In the genomic region with DNA sequence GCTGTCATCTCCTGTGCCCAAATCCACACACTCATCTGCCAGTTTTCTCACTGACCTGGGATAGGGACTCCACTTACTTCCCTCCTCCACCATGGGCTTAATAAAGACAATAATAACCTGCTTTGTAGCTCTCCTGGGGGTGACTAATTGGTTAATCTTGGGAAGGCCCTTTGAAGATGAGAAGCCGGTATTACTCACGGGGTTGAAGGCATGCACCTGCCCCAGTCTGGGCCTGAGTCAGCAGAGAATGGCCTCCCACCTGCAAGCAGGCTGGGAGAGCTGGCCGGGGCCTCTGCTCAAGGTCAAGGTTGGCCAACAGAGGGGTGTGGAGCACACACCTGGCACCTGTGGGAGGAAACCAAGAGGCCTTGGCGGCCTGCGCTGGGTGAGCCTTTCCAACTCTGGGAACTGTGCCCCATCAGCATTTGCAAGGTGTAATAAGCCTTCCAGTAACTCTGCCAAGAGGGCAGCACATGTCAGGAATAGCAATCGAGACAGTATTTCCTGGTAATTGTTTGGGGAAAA, we compare ENCODE assay signal across 8 cellular contexts. TPM values are rescaled to one million over a fixed set of nuclear protein-coding genes. Genes with fewer than 3 reads are reported as not detected.
DNase-seq lines count a peak whose midpoint lies in the region; ATAC-seq and TF ChIP-seq lines count a peak whose summit lies in the region.

No MANE protein-coding gene starts in this region.

- H3K27ac ChIP-seq in RWPE1 (peak overlapping the region; percentile 83), left lung (peak overlapping the region; percentile 40 to 43), uterus (peak overlapping the region; percentile 39 to 60), neuronal stem cell (replicated peaks; ENCODE audit: low read length) (no peak overlapping the region)

- H3K9me3 ChIP-seq in left lung (no peaks in the 10 kb centered on the region), uterus (no peaks in the 10 kb centered on the region), neuronal stem cell (replicated peaks in 1 of 2; ENCODE audit: control insufficient read depth in 2 of 2, insufficient read depth in 1 of 2, low read depth in 1 of 2, low read length in 2 of 2) (peaks cover 0 to 5% of the 10 kb centered on the region in 2 donors)

- H3K4me1 ChIP-seq in left lung (peaks cover 41 to 97% of the 10 kb centered on the region in 2 donors), uterus (peaks cover 13 to 14% of the 10 kb centered on the region in 2 donors), neuronal stem cell (ENCODE audit: control insufficient read depth in 2 of 2, insufficient read depth in 1 of 2, low read depth in 1 of 2, low read length in 2 of 2) (peaks cover 14 to 19% of the 10 kb centered on the region in 2 donors)

- intact Hi-C loops in left lung (cut with DNase I) = loop anchor here in 1 of 2 donors (5.0 kb wide), 1 partner anchor 357 kb away; no protein-coding TSS in a partner anchor
- intact Hi-C loops in uterus (cut with DNase I; ENCODE audit: low total_unique reads) = loop anchor here (10.0 kb wide), 3 partner anchors 75 to 475 kb away; no protein-coding TSS in a partner anchor

- H3K27me3 ChIP-seq in left lung = no peaks in the 10 kb centered on the region
- H3K27me3 ChIP-seq in uterus = no peaks in the 10 kb centered on the region
- no peaks in the 10 kb centered on the region for H3K27me3 ChIP-seq in neuronal stem cell (ENCODE audit: control insufficient read depth in 3 of 3, insufficient read depth in 3 of 3, low read depth in 1 of 3, low read length in 3 of 3)

- CTCF ChIA-PET in RWPE1 (lab: Yijun Ruan, JAX) = interaction anchor here (1.1 kb wide), 1 partner anchor 593 kb away, joined by 3 read pairs; no protein-coding TSS in a partner anchor

- POLR2A ChIA-PET in RWPE1 (lab: Yijun Ruan, JAX; ENCODE audit: low non-redundant PET) = interaction anchor here (0.6 kb wide), 2 partner anchors 467 to 468 kb away, joined by 3 read pairs; no protein-coding TSS in a partner anchor

- H2AK5ac ChIP-seq in neuronal stem cell (ENCODE audit: low read depth, low read length) = no peak overlapping the region

- TF ChIP-seq POLR2A in uterus (IDR thresholded peaks at IDR 0.05) = peak in 1 of 2 donors; percentile 9

- ATAC-seq in left lung (peak; percentile 62), GM19023 (IDR thresholded peaks at IDR 0.05; ENCODE audit: unreplicated experiment) (no peak)

- no peaks in the 10 kb centered on the region for H3K79me1 ChIP-seq in neuronal stem cell (ENCODE audit: low read depth, low read length)

- no peak overlapping the region for H2BK12ac ChIP-seq in neuronal stem cell (ENCODE audit: low read length)

- DNase-seq in stimulated activated CD4-positive, alpha-beta T cell treated with anti-CD3 and anti-CD28 coated beads, Interleukin-4, amount 100 ng/mL, for 1 hour = peak; percentile 33
- DNase-seq in stimulated activated CD4-positive, alpha-beta T cell treated with anti-CD3 and anti-CD28 coated beads, Interleukin-12 subunit alpha, Interleukin-12 subunit beta, amount 100 ng/mL, for 4 hours = no peak
- DNase-seq in RWPE1 (ENCODE audit: low spot score) = peak; percentile 94
- peak; percentile 85 to 91 for DNase-seq in left lung
- no peak for DNase-seq in uterus
- DNase-seq in neuronal stem cell (ENCODE audit: low spot score) = no peak
- no peak for DNase-seq in CD1c-positive myeloid dendritic cell (ENCODE audit: extremely low spot score)

- no CpG with 5 or more reads among the region's 6 CpGs for WGBS in neuronal stem cell (ENCODE audit: extremely low coverage in 2 of 2, insufficient read length in 2 of 2, insufficient replicate concordance in 1 of 2), 2 donors

- no peak overlapping the region for H2BK5ac ChIP-seq in neuronal stem cell (ENCODE audit: low read length)

- H3K4ac ChIP-seq in neuronal stem cell (ENCODE audit: low read length) = no peak overlapping the region

- TF ChIP-seq CTCF in RWPE1 (conservative IDR thresholded peaks at IDR 0.05; ENCODE audit: low read depth) = no peak
- no peak for TF ChIP-seq CTCF in left lung (IDR thresholded peaks at IDR 0.05)
- TF ChIP-seq CTCF in uterus (IDR thresholded peaks at IDR 0.05) = no peak

- no peak overlapping the region for H3K18ac ChIP-seq in neuronal stem cell (ENCODE audit: low read length)

- H3K36me3 ChIP-seq in left lung = no peaks in the 10 kb centered on the region
- H3K36me3 ChIP-seq in uterus = no peaks in the 10 kb centered on the region
- H3K36me3 ChIP-seq in neuronal stem cell (replicated peaks in 1 of 2; ENCODE audit: control insufficient read depth in 2 of 2, insufficient read depth in 2 of 2, low read length in 2 of 2) = no peaks in the 10 kb centered on the region

- no peak overlapping the region for H3K23ac ChIP-seq in neuronal stem cell (ENCODE audit: low read depth, low read length, poor library complexity)

- H2AFZ ChIP-seq in neuronal stem cell (ENCODE audit: low read length) = no peak overlapping the region

- H4K8ac ChIP-seq in neuronal stem cell (ENCODE audit: low read depth, low read length) = no peak overlapping the region

- no peak overlapping the region for H3K14ac ChIP-seq in neuronal stem cell (ENCODE audit: low read length)

- H3K4me3 ChIP-seq in left lung = no peak overlapping the region
- H3K4me3 ChIP-seq in uterus = no peak overlapping the region
- H3K4me3 ChIP-seq in neuronal stem cell (ENCODE audit: low read length in 2 of 2) = no peak overlapping the region

- no peak overlapping the region for H4K91ac ChIP-seq in neuronal stem cell (ENCODE audit: low read depth, low read length, poor library complexity)

- H3K4me2 ChIP-seq in neuronal stem cell (ENCODE audit: insufficient read depth, low read length, poor library complexity, severe bottlenecking) = no peak overlapping the region

- no peak overlapping the region for H2BK15ac ChIP-seq in neuronal stem cell (ENCODE audit: low read length)

- H2BK120ac ChIP-seq in neuronal stem cell (ENCODE audit: low read depth, low read length) = no peak overlapping the region

- H3K9ac ChIP-seq in neuronal stem cell (ENCODE audit: low read depth, low read length, poor library complexity) = no peak overlapping the region

RNA-seq across cellular contexts. Expression of a gene that starts 49.1 kb away (rescaled TPM):
- total RNA-seq in left lung (10 to 100 TPM; 71.6 to 89.4 TPM), uterus (100 to 1,000 TPM in 2 of 4 donors, 10 to 100 TPM in 2; 72.9 to 149 (median 110) TPM)
- 152 TPM for polyA plus RNA-seq in neuronal stem cell (2013, experiment 1 of 2)
- polyA plus RNA-seq in neuronal stem cell (2013, experiment 2 of 2) = 156 TPM

Comparison
In these comparisons a context has a peak if more than half of its experiments do, and no peak if none do; other contexts are left out.
1. DNase-seq: peak in stimulated activated CD4-positive, alpha-beta T cell treated with anti-CD3 and anti-CD28 coated beads, Interleukin-4, amount 100 ng/mL, for 1 hour (single experiment), RWPE1 (single experiment) and left lung (2 of 2); none in stimulated activated CD4-positive, alpha-beta T cell treated with anti-CD3 and anti-CD28 coated beads, Interleukin-12 subunit alpha, Interleukin-12 subunit beta, amount 100 ng/mL, for 4 hours (single experiment), uterus (0 of 2), neuronal stem cell (single experiment) and CD1c-positive myeloid dendritic cell (single experiment).